In genomic region chr7:112744818-112745217, GRCh38 we compare ENCODE assay signal across 23 cellular contexts.
"Had no signal": no experiment of that assay in that cellular context is flagged by ENCODE, and none has a peak within 500 bp of the region (broad histone marks: within the 10 kb centered on the region; RNA-seq: fewer than 3 reads in every experiment).

No MANE protein-coding gene starts in this region.

- H3K27ac ChIP-seq: adrenal gland, colonic mucosa, dorsolateral prefrontal cortex, esophagus muscularis mucosa, lower lobe of right lung, sigmoid colon, testis had no signal

- H3K4me1 ChIP-seq: adrenal gland, colonic mucosa, esophagus muscularis mucosa, lower lobe of right lung, sigmoid colon, testis had no signal

- ATAC-seq: activated T-helper 17 cell treated with anti-CD3 and anti-CD28 coated beads, Interleukin-2, amount 50 U/mL, for 72 hours; effector memory CD8-positive, alpha-beta T cell; left lobe of liver; lower lobe of right lung; natural killer cell; stimulated activated naive B cell treated with anti-CD40 and anti-IgM and Interleukin-4, amounts not matched to agents 10 μg/mL and 1 μg/mL and 100 μg/mL, for 72 hours had no signal

- H3K27me3 ChIP-seq: adrenal gland, colonic mucosa, dorsolateral prefrontal cortex, esophagus muscularis mucosa, sigmoid colon, testis had no signal

- H3K4me3 ChIP-seq: adrenal gland, colonic mucosa, dorsolateral prefrontal cortex, esophagus muscularis mucosa, lower lobe of right lung, sigmoid colon, smooth muscle cell, testis had no signal

- H3K36me3 ChIP-seq: adrenal gland, colonic mucosa, esophagus muscularis mucosa, lower lobe of right lung, sigmoid colon had no signal

- DNase-seq: activated CD4-positive, alpha-beta T cell treated with anti-CD3 and anti-CD28 coated beads for 1 hour; activated CD4-positive, alpha-beta T cell treated with anti-CD3 and anti-CD28 coated beads, Interleukin-2, amount 50 U/mL, for 1 hour; activated T-cell treated with anti-CD3 and anti-CD28 coated beads, Interleukin-2, amount 50 U/mL, for 1 hour; adrenal gland; colonic mucosa; dorsolateral prefrontal cortex; effector memory CD8-positive, alpha-beta T cell; foreskin fibroblast; kidney; lower lobe of right lung; natural killer cell; retina; sigmoid colon; stimulated activated CD4-positive, alpha-beta T cell treated with anti-CD3 and anti-CD28 coated beads, Interleukin-2, amount 100 ng/mL, for 48 hours; stimulated activated CD8-positive, alpha-beta memory T cell treated with anti-CD3 and anti-CD28 coated beads, Interleukin-4, amount 100 ng/mL, for 48 hours; stimulated activated naive B cell treated with anti-CD40 and anti-IgM and Interleukin-4, amounts not matched to agents 10 μg/mL and 1 μg/mL and 100 μg/mL, for 72 hours; T-helper 1 cell; testis; trophoblast cell had no signal

- H3K9me3 ChIP-seq: adrenal gland, colonic mucosa, esophagus muscularis mucosa, lower lobe of right lung, sigmoid colon, testis had no signal
